ENCODE assay signal across 14 cellular contexts in genomic region chr5:149605354-149605997, GRCh38. TPM values are rescaled to one million over a fixed set of nuclear protein-coding genes. Genes with fewer than 3 reads are reported as not detected.
DNase-seq lines count a peak whose midpoint lies in the region; ATAC-seq and TF ChIP-seq lines count a peak whose summit lies in the region.
"Had no signal": no experiment of that assay in that cellular context is flagged by ENCODE, and none has a peak within 500 bp of the region (broad histone marks: within the 10 kb centered on the region; RNA-seq: fewer than 3 reads in every experiment).

No MANE protein-coding gene starts in this region.

- H4K91ac ChIP-seq in trophoblast cell (ENCODE audit: low read depth, low read length), result peak overlapping the region; percentile 48

- no peak overlapping the region for H2BK12ac ChIP-seq in trophoblast cell (ENCODE audit: low read length)

- peak overlapping the region; percentile 62 for H3K27ac Mint-ChIP-seq in Caco-2 (ENCODE audit: unreplicated experiment)
- H3K27ac Mint-ChIP-seq in effector memory CD8-positive, alpha-beta T cell, result peak overlapping the region; percentile 83 to 93
- no peak overlapping the region for H3K27ac Mint-ChIP-seq in nephron progenitor cell
- H3K27ac Mint-ChIP-seq: activated CD4-positive, alpha-beta T cell treated with anti-CD3 and anti-CD28 coated beads for 36 hours; progenitor cell of endocrine pancreas had no signal

- H2AK5ac ChIP-seq in trophoblast cell (ENCODE audit: low read length), result no peak overlapping the region

- H3K4me3 Mint-ChIP-seq in Caco-2 (ENCODE audit: unreplicated experiment) (no peak overlapping the region), nephron progenitor cell (no peak overlapping the region)
- H3K4me3 Mint-ChIP-seq in effector memory CD8-positive, alpha-beta T cell, result peak overlapping the region; percentile 64 to 65
- H3K4me3 Mint-ChIP-seq: activated CD4-positive, alpha-beta T cell treated with anti-CD3 and anti-CD28 coated beads for 36 hours had no signal

- ATAC-seq in effector memory CD8-positive, alpha-beta T cell (replicated peaks), result no peak
- ATAC-seq: activated CD4-positive, alpha-beta T cell treated with anti-CD3 and anti-CD28 coated beads for 36 hours had no signal

- TF ChIP-seq CTCF in Caco-2 (IDR thresholded peaks at IDR 0.05; ENCODE audit: insufficient read depth in 1 of 2, low read depth in 1 of 2, low read length in 1 of 2, severe bottlenecking in 1 of 2, unreplicated experiment in 1 of 2) (no peak), nephron progenitor cell (IDR thresholded peaks at IDR 0.05) (no peak)

- H3K79me1 ChIP-seq in trophoblast cell (ENCODE audit: low read length), result peaks cover 12% of the 10 kb centered on the region

- H4K8ac ChIP-seq in trophoblast cell (ENCODE audit: low read depth, low read length), result no peak overlapping the region

- H3K27me3 ChIP-seq in Caco-2 (replicated peaks; ENCODE audit: control insufficient read depth, insufficient read depth, low read length), result no peaks in the 10 kb centered on the region
- no peaks in the 10 kb centered on the region for H3K27me3 ChIP-seq in trophoblast cell (ENCODE audit: insufficient read depth, low read length)

- no peak overlapping the region for H3K4me3 ChIP-seq in Caco-2 (ENCODE audit: low read depth, low read length)
- H3K4me3 ChIP-seq in trophoblast cell (ENCODE audit: low read depth, low read length), result no peak overlapping the region

- WGBS in trophoblast cell (ENCODE audit: extremely low coverage, insufficient coverage, insufficient read length), result no CpG with 5 or more reads among the region's 5 CpGs

- H3K23ac ChIP-seq in trophoblast cell (ENCODE audit: low read length), result no peak overlapping the region

- H2AFZ ChIP-seq in trophoblast cell (ENCODE audit: insufficient read depth, low read length, poor library complexity), result no peak overlapping the region

- peaks cover 37% of the 10 kb centered on the region for H3K4me1 Mint-ChIP-seq in Caco-2 (ENCODE audit: low read depth, unreplicated experiment)
- H3K4me1 Mint-ChIP-seq in effector memory CD8-positive, alpha-beta T cell (ENCODE audit: low read depth in 2 of 2), result peaks cover 13 to 17% of the 10 kb centered on the region in 2 donors
- H3K4me1 Mint-ChIP-seq in nephron progenitor cell, result no peaks in the 10 kb centered on the region

- no peaks in the 10 kb centered on the region for H3K27me3 Mint-ChIP-seq in Caco-2 (ENCODE audit: insufficient read depth, unreplicated experiment)
- H3K27me3 Mint-ChIP-seq in effector memory CD8-positive, alpha-beta T cell, result no peaks in the 10 kb centered on the region
- peaks cover 15% of the 10 kb centered on the region for H3K27me3 Mint-ChIP-seq in nephron progenitor cell (ENCODE audit: low read depth, poor library complexity)
- H3K27me3 Mint-ChIP-seq: activated CD4-positive, alpha-beta T cell treated with anti-CD3 and anti-CD28 coated beads for 36 hours; progenitor cell of endocrine pancreas had no signal

- peaks cover 5% of the 10 kb centered on the region for H3K36me3 ChIP-seq in Caco-2 (ENCODE audit: control insufficient read depth, insufficient read depth, low read length)
- H3K36me3 ChIP-seq in trophoblast cell (ENCODE audit: control insufficient read depth in 1 of 2, insufficient read depth in 2 of 2, low read length in 2 of 2), result no peaks in the 10 kb centered on the region

- no peak overlapping the region for H3K14ac ChIP-seq in trophoblast cell (ENCODE audit: low read length)

- H3K4ac ChIP-seq in trophoblast cell (ENCODE audit: low read depth, low read length), result no peak overlapping the region

- no peak for DNase-seq in Caco-2
- peak; percentile 32 for DNase-seq in LHCN-M2 (ENCODE audit: low read depth)
- DNase-seq in effector memory CD8-positive, alpha-beta T cell, result no peak
- no peak for DNase-seq in trophoblast cell
- no peak for DNase-seq in T1000 (lab: John Stamatoyannopoulos, UW)
- DNase-seq in nephron progenitor cell, result no peak
- DNase-seq in NCI-H748 treated with DMSO at 0.1 percent for 48 hours (lab: John Stamatoyannopoulos, UW), result no peak
- no peak for DNase-seq in kidney glomerular epithelial cell (lab: John Stamatoyannopoulos, UW)
- DNase-seq: activated CD4-positive, alpha-beta T cell treated with anti-CD3 and anti-CD28 coated beads for 36 hours; C1 segment of cervical spinal cord; dermis blood vessel endothelial cell; MV-4-11 had no signal

- POLR2A ChIA-PET in Caco-2 (lab: Charles Lee), result interaction anchor here (0.5 kb wide), 1 partner anchor 161 kb away, joined by 6 read pairs; no protein-coding TSS in a partner anchor

- H3K9me3 ChIP-seq in Caco-2 (no peaks in the 10 kb centered on the region), trophoblast cell (ENCODE audit: insufficient read depth, low read depth, low read length) (peaks cover 5% of the 10 kb centered on the region)

- H2BK120ac ChIP-seq in trophoblast cell (ENCODE audit: insufficient read depth, low read length, poor library complexity), result no peak overlapping the region

- peak overlapping the region; percentile 50 for H2BK5ac ChIP-seq in trophoblast cell (ENCODE audit: low read depth, low read length, poor library complexity)

- H3K18ac ChIP-seq in trophoblast cell (ENCODE audit: low read length), result no peak overlapping the region

- H3K36me3 Mint-ChIP-seq in Caco-2 (ENCODE audit: insufficient read depth, unreplicated experiment), result no peaks in the 10 kb centered on the region
- H3K36me3 Mint-ChIP-seq in effector memory CD8-positive, alpha-beta T cell (ENCODE audit: insufficient read depth), result no peaks in the 10 kb centered on the region
- H3K36me3 Mint-ChIP-seq in nephron progenitor cell (ENCODE audit: low read depth), result peaks cover 5% of the 10 kb centered on the region

- H3K9ac ChIP-seq in trophoblast cell (ENCODE audit: low read length), result no peak overlapping the region

- H3K79me2 ChIP-seq in trophoblast cell (ENCODE audit: control insufficient read depth, insufficient read depth, low read length, poor library complexity), result no peaks in the 10 kb centered on the region

- no peak overlapping the region for H4K12ac ChIP-seq in trophoblast cell (ENCODE audit: low read depth, low read length)

- no peak overlapping the region for H3K4me2 ChIP-seq in trophoblast cell (ENCODE audit: low read length)

- H3K27ac ChIP-seq in trophoblast cell (ENCODE audit: low read depth, low read length), result peak overlapping the region; percentile 14

- BruUV-seq in Caco-2 (replicated peaks; lab: Mats Ljungman, UMichigan), result no TSS peak

- H3K4me1 ChIP-seq in Caco-2 (peaks cover 56% of the 10 kb centered on the region), trophoblast cell (ENCODE audit: control insufficient read depth in 1 of 2, insufficient read depth in 2 of 2, low read length in 2 of 2) (peaks cover 8 to 11% of the 10 kb centered on the region in 2 experiments)

- intact Hi-C loops in Caco-2 (cut with micrococcal nuclease; ENCODE audit: unreplicated experiment), result no loop called here

- CTCF ChIA-PET in Caco-2 (lab: Charles Lee), result interaction anchor here (1.3 kb wide), 1 partner anchor 247 kb away, joined by 3 read pairs; no protein-coding TSS in a partner anchor

- H3K9me3 Mint-ChIP-seq in Caco-2 (ENCODE audit: unreplicated experiment) (peaks cover 8% of the 10 kb centered on the region), nephron progenitor cell (peaks cover 12% of the 10 kb centered on the region)
- H3K9me3 Mint-ChIP-seq in effector memory CD8-positive, alpha-beta T cell, result no peaks in the 10 kb centered on the region

RNA-seq across cellular contexts. Expression of gene ARHGEF37, which starts 24.2 kb away (rescaled TPM):
- total RNA-seq in Caco-2 (2022), result 0.70 and 0.86 TPM in 2 replicates
- total RNA-seq in LHCN-M2 (2014; rRNA removed), result 0.11 and 0.45 TPM in 2 replicates
- 0.38 TPM for polyA plus RNA-seq in LHCN-M2 (2012)
- polyA plus RNA-seq in trophoblast cell (2013), result 0.89 and 0.93 TPM in 2 replicates
- total RNA-seq: mononuclear cell had no signal

RNA-seq across cellular contexts. Expression of gene CSNK1A1, which starts 54.2 kb away (rescaled TPM):
- total RNA-seq in Caco-2 (2022) (252 and 264 TPM in 2 replicates), LHCN-M2 (2014; rRNA removed) (249 and 268 TPM in 2 replicates)
- 104 TPM for polyA plus RNA-seq in LHCN-M2 (2012)
- polyA plus RNA-seq in trophoblast cell (2013), result 307 TPM in 2 replicates

Comparison
In these comparisons a context has a peak if more than half of its experiments do, and no peak if none do; other contexts are left out.
1. H3K4me3 Mint-ChIP-seq: peak in effector memory CD8-positive, alpha-beta T cell (2 of 2); none in Caco-2 (single experiment) and nephron progenitor cell (single experiment).